18 cellular contexts compared by ENCODE assay signal in the genomic region with DNA sequence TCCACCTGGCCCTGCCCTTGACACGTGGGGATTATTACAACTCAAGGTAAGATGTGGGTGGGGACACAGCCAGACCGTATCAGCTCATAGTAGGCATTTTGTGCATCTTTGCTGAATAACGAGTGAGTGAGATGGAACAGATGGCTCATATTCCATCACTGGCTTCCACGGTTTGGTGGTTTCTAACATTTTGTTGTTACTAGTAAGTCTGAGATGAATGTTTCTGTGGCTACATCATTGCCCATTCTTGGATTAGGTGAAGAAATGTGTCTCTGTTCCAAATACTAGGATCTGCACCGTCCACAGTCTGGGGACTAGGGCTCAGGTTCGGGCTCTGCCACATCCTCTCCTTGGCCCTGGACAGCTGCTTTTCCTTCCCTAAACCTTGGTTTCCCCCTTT. TPM values are rescaled to one million over a fixed set of nuclear protein-coding genes. Genes with fewer than 3 reads are reported as not detected.
DNase-seq lines count a peak whose midpoint lies in the region; FAIRE-seq and TF ChIP-seq lines count a peak whose summit lies in the region.
"Had no signal": no experiment of that assay in that cellular context is flagged by ENCODE, and none has a peak within 500 bp of the region (broad histone marks: within the 10 kb centered on the region; RNA-seq: fewer than 3 reads in every experiment).

No MANE protein-coding gene starts in this region.

- no peaks in the 10 kb centered on the region for H3K4me1 Mint-ChIP-seq in astrocyte (ENCODE audit: low read depth, unreplicated experiment)

- H3K4me1 ChIP-seq in astrocyte (ENCODE audit: insufficient read depth, low read length) (peaks cover 4% of the 10 kb centered on the region), osteoblast (ENCODE audit: insufficient read depth, low read length) (peaks cover 10% of the 10 kb centered on the region)

- DNase-seq in AG09309 (ENCODE audit: low read depth) (peak; percentile 5), EH (ENCODE audit: low read depth) (peak; percentile 33), astrocyte (ENCODE audit: low read depth) (peak; percentile 47), osteoblast (ENCODE audit: insufficient read length, low spot score, missing footprints) (peak; percentile 90), Kasumi-1 (lab: John Stamatoyannopoulos, UW) (no peak), NCI-H146 (lab: John Stamatoyannopoulos, UW) (no peak), NCI-H2227 treated with DMSO at 0.1 percent for 48 hours (lab: John Stamatoyannopoulos, UW) (no peak)
- DNase-seq: Calu3; CD4-positive, alpha-beta memory T cell; DMS79; H9; NCI-H1417 treated with DMSO at 0.1 percent for 48 hours; NCI-H2029 treated with DMSO at 0.1 percent for 48 hours; NCI-H2171 treated with DMSO at 0.1 percent for 48 hours; NCI-H748 treated with DMSO at 0.1 percent for 48 hours; OCI-M1; SIG-M5 had no signal

- H3K4me2 ChIP-seq in astrocyte (ENCODE audit: low read length) (no peak overlapping the region), osteoblast (ENCODE audit: insufficient read depth, low read length) (no peak overlapping the region)

- no peak for FAIRE-seq in astrocyte (lab: Jason Lieb, UNC)

- H3K4me3 ChIP-seq in AG09309 (ENCODE audit: control insufficient read depth, low read depth, low read length) (no peak overlapping the region), astrocyte (ENCODE audit: insufficient read depth, low read depth, low read length) (no peak overlapping the region), osteoblast (ENCODE audit: insufficient read depth, low read length) (no peak overlapping the region)

- H3K36me3 ChIP-seq in astrocyte (ENCODE audit: insufficient read depth, low read length) (no peaks in the 10 kb centered on the region), osteoblast (ENCODE audit: insufficient read depth, low read length) (no peaks in the 10 kb centered on the region)

- peaks cover 32% of the 10 kb centered on the region for H3K27me3 ChIP-seq in astrocyte (ENCODE audit: insufficient read depth, low read length)
- peaks cover 47% of the 10 kb centered on the region for H3K27me3 ChIP-seq in osteoblast (ENCODE audit: insufficient read depth, low read length)

- H3K27ac Mint-ChIP-seq in astrocyte (ENCODE audit: unreplicated experiment): no peak overlapping the region
- H3K27ac Mint-ChIP-seq: H9 had no signal

- no peaks in the 10 kb centered on the region for H4K20me1 ChIP-seq in astrocyte (ENCODE audit: insufficient read depth, low read length)
- no peaks in the 10 kb centered on the region for H4K20me1 ChIP-seq in osteoblast (ENCODE audit: insufficient read depth, low read length)

- H3K27me3 Mint-ChIP-seq in astrocyte (ENCODE audit: low read depth, unreplicated experiment): peaks cover 56% of the 10 kb centered on the region

- no peak overlapping the region for H3K9ac ChIP-seq in astrocyte (ENCODE audit: low read length)

- no peak overlapping the region for H3K4me3 Mint-ChIP-seq in astrocyte (ENCODE audit: unreplicated experiment)
- H3K4me3 Mint-ChIP-seq: H9 had no signal

- H3K27ac ChIP-seq in astrocyte (ENCODE audit: low read depth, low read length) (no peak overlapping the region), osteoblast (ENCODE audit: low read depth, low read length) (no peak overlapping the region)

- H3K9me3 Mint-ChIP-seq in astrocyte (ENCODE audit: unreplicated experiment): peaks cover 2% of the 10 kb centered on the region
- H3K9me3 Mint-ChIP-seq: H9 had no signal

- TF ChIP-seq CTCF in AG09309 (IDR thresholded peaks at IDR 0.05; ENCODE audit: control insufficient read depth, insufficient read depth, low read depth, low read length, missing control alignments) (no peak), astrocyte (IDR thresholded peaks at IDR 0.05; ENCODE audit: insufficient read depth, low read depth, low read length) (no peak), osteoblast (IDR thresholded peaks at IDR 0.05; ENCODE audit: extremely low read depth, low read depth, low read length) (no peak)

- no peaks in the 10 kb centered on the region for H3K79me2 ChIP-seq in astrocyte (ENCODE audit: insufficient read depth, low read length)
- no peaks in the 10 kb centered on the region for H3K79me2 ChIP-seq in osteoblast (ENCODE audit: insufficient read depth, low read length)

- H3K9me3 ChIP-seq in astrocyte (ENCODE audit: insufficient read depth, low read depth, low read length) (no peaks in the 10 kb centered on the region), osteoblast (ENCODE audit: low read depth, low read length) (no peaks in the 10 kb centered on the region)

- H3K36me3 Mint-ChIP-seq in astrocyte (ENCODE audit: low read depth, unreplicated experiment): no peaks in the 10 kb centered on the region

- H2AFZ ChIP-seq in astrocyte (ENCODE audit: low read depth, low read length): no peak overlapping the region
- no peak overlapping the region for H2AFZ ChIP-seq in osteoblast (ENCODE audit: low read length)

RNA-seq across cellular contexts. Expression of gene ABLIM2, which starts 3.6 kb away (rescaled TPM):
- total RNA-seq in astrocyte (0.36 and 0.50 TPM in 2 replicates), osteoblast (0.29 and 0.36 TPM in 2 replicates)

RNA-seq across cellular contexts. Expression of gene SH3TC1, which starts 44.0 kb away (rescaled TPM):
- total RNA-seq in astrocyte (1.2 and 1.8 TPM in 2 replicates), osteoblast (3.5 and 3.6 TPM in 2 replicates)
- total RNA-seq: G401 had no signal

Comparison
In these comparisons a context has a peak if more than half of its experiments do, and no peak if none do; other contexts are left out.
1. DNase-seq: peak in AG09309 (single experiment), EH (single experiment), astrocyte (single experiment) and osteoblast (single experiment); none in Kasumi-1 (0 of 2), NCI-H146 (single experiment) and NCI-H2227 treated with DMSO at 0.1 percent for 48 hours (single experiment).